ENCODE assay signal across 1 cellular context in genomic region chr1:9882296-9882944, GRCh38.
TF ChIP-seq lines count a peak whose summit lies in the region.

No MANE protein-coding gene starts in this region.

TF ChIP-seq in IMR-90, 13 proteins besides CTCF, POLR2A, EP300 and RAD21 (continued from another document):
- TF ChIP-seq ELK1 (IDR thresholded peaks at IDR 0.05; ENCODE audit: borderline replicate concordance, low read depth, low read length) (no peak), NFE2L2 (IDR thresholded peaks at IDR 0.05; ENCODE audit: low read depth, low read length) (no peak), USF2 (IDR thresholded peaks at IDR 0.05; ENCODE audit: low read depth, low read length) (no peak), CHD1 (IDR thresholded peaks at IDR 0.05; ENCODE audit: low read depth, low read length) (no peak), MAZ (IDR thresholded peaks at IDR 0.05; ENCODE audit: borderline replicate concordance, low read depth, low read length) (no peak), CEBPB (IDR thresholded peaks at IDR 0.05; ENCODE audit: low read depth, low read length) (no peak), RCOR1 (IDR thresholded peaks at IDR 0.05; ENCODE audit: insufficient replicate concordance, low read length) (no peak), BHLHE40 (IDR thresholded peaks at IDR 0.05; ENCODE audit: low read depth, low read length) (no peak), RFX5 (IDR thresholded peaks at IDR 0.05; ENCODE audit: low read depth, low read length) (no peak), MXI1 (IDR thresholded peaks at IDR 0.05; ENCODE audit: borderline replicate concordance, low read depth, low read length) (no peak), SMC3 (IDR thresholded peaks at IDR 0.05; ENCODE audit: low read depth, low read length) (no peak)
